ENCODE assay signal across 8 cellular contexts in the genomic region with DNA sequence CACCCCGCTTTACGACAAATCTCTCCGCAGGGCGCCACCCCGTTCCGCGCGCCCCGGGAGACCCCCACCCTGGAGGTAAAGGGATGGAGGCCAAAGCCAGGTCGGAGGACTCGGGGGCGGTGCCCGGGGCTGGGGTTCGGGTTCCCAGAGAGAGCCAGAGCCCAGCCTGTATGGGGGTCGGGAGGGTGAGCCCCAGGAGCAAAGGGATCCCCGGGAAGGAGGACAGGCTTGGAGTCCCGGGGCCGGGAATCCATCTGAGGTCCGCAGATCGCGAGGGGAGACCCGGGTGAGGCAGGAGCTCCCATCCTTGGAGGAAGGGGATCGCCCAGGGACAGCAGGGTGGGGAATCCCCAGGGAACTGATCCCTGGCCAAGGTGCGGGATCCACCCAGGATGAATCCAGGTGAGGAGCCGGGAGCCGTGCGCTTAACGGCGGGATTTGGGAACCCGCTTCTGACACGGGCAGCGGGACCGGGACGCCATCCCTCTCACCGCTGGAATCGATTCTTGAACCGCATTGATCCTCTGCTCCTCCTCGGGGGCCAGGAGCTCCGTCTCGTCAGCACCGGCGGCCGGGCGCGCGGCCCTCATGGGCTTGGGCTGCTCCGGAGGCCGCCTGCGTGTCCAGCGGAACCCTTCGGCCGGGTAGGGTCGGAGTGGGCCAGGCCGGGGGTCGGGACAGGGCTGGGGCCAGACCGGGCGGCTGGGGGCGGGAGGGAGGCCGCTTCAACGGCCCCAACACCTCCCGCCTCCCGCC. TPM values are rescaled to one million over a fixed set of nuclear protein-coding genes. Genes with fewer than 3 reads are reported as not detected.
DNase-seq lines count a peak whose midpoint lies in the region; ATAC-seq lines count a peak whose summit lies in the region.

A gene with protein sequence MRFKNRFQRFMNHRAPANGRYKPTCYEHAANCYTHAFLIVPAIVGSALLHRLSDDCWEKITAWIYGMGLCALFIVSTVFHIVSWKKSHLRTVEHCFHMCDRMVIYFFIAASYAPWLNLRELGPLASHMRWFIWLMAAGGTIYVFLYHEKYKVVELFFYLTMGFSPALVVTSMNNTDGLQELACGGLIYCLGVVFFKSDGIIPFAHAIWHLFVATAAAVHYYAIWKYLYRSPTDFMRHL (minus strand): TSS at position 657 of the 756 bp plus-strand sequence. CDS start 140 bp downstream, at position 517.

- H3K27me3 ChIP-seq in MG63, result peaks cover 22% of the 10 kb centered on the region

- H3K9me3 ChIP-seq in MG63, result no peaks in the 10 kb centered on the region

- H3K36me3 Mint-ChIP-seq in activated naive CD4-positive, alpha-beta T cell treated with anti-CD3 and anti-CD28 coated beads, Interleukin-2, amount 50 U/mL, for 24 hours, result peaks cover 1% of the 10 kb centered on the region

- intact Hi-C loops in left cardiac atrium (cut with DNase I), result loop anchor here in 1 of 2 donors (5.0 kb wide), 1 partner anchor 91 kb away; the partner anchor contains the start of gene SMIM36

- peak within 1 kb of the TSS; percentile 82 for H3K4me3 ChIP-seq in MG63

- peak; percentile 3 to 34 for ATAC-seq in left cardiac atrium

- H3K27me3 Mint-ChIP-seq in activated naive CD4-positive, alpha-beta T cell treated with anti-CD3 and anti-CD28 coated beads, Interleukin-2, amount 50 U/mL, for 24 hours, result peaks cover 16% of the 10 kb centered on the region

- no peaks in the 10 kb centered on the region for H3K9me3 Mint-ChIP-seq in activated naive CD4-positive, alpha-beta T cell treated with anti-CD3 and anti-CD28 coated beads, Interleukin-2, amount 50 U/mL, for 24 hours

- no peaks in the 10 kb centered on the region for H3K36me3 ChIP-seq in MG63

- peak within 1 kb of the TSS; percentile 89 for H3K27ac Mint-ChIP-seq in activated naive CD4-positive, alpha-beta T cell treated with anti-CD3 and anti-CD28 coated beads, Interleukin-2, amount 50 U/mL, for 24 hours

- H3K4me1 Mint-ChIP-seq in activated naive CD4-positive, alpha-beta T cell treated with anti-CD3 and anti-CD28 coated beads, Interleukin-2, amount 50 U/mL, for 24 hours, result peaks cover 48% of the 10 kb centered on the region

- peak; percentile 54 for DNase-seq in NCI-H1092 treated with DMSO at 0.1 percent for 48 hours (lab: John Stamatoyannopoulos, UW)
- no peak for DNase-seq in NCI-H1092 (lab: John Stamatoyannopoulos, UW)
- DNase-seq in HCEC 1CT, result peak; percentile 28
- no peak for DNase-seq in MG63
- DNase-seq in left cardiac atrium, result no peak
- DNase-seq in renal cortical epithelial cell (ENCODE audit: low read depth), result no peak
- DNase-seq in SHP77 (lab: John Stamatoyannopoulos, UW), result no peak

- peak within 1 kb of the TSS; percentile 89 for H3K4me3 Mint-ChIP-seq in activated naive CD4-positive, alpha-beta T cell treated with anti-CD3 and anti-CD28 coated beads, Interleukin-2, amount 50 U/mL, for 24 hours

RNA-seq across cellular contexts. Expression of the gene that starts here (rescaled TPM):
- 6.3 and 6.8 TPM in 2 replicates for total RNA-seq in MG63 (2014; rRNA removed; shearing (Covaris generic); ENCODE audit: low replicate concordance)
- total RNA-seq in left cardiac atrium (10 to 100 TPM; 26.8 to 29.1 TPM), renal cortical epithelial cell (33.1 and 57.5 TPM in 2 replicates)

Comparison
In these comparisons a context has a peak if more than half of its experiments do, and no peak if none do; other contexts are left out.
1. DNase-seq: peak in NCI-H1092 treated with DMSO at 0.1 percent for 48 hours (single experiment) and HCEC 1CT (single experiment); none in NCI-H1092 (single experiment), MG63 (single experiment), left cardiac atrium (single experiment), renal cortical epithelial cell (single experiment) and SHP77 (0 of 2).